32 cellular contexts compared by ENCODE assay signal in genomic region chr7:10577866-10578374, GRCh38.
"Had no signal": no experiment of that assay in that cellular context is flagged by ENCODE, and none has a peak within 500 bp of the region (broad histone marks: within the 10 kb centered on the region; RNA-seq: fewer than 3 reads in every experiment).

No MANE protein-coding gene starts in this region.

- DNase-seq: activated B cell treated with CpG ODN at 0.5 μM for 24 hours; activated CD4-positive, alpha-beta memory T cell treated with anti-CD3 and anti-CD28 coated beads for 36 hours; activated CD4-positive, alpha-beta T cell treated with anti-CD3 and anti-CD28 coated beads for 4 hours; activated CD4-positive, alpha-beta T cell treated with anti-CD3 and anti-CD28 coated beads, Interleukin-2, amount 10 ng/mL, durations not matched to agents 24 days and 14 days; activated CD4-positive, alpha-beta T cell treated with anti-CD3 and anti-CD28 coated beads, Interleukin-2, amount 50 U/mL, for 1 hour; activated CD4-positive, alpha-beta T cell treated with anti-CD3 and anti-CD28 coated beads, Interleukin-2, amount 50 U/mL, for 4 hours; activated CD4-positive, CD25-positive, alpha-beta regulatory T cell treated with anti-CD3 and anti-CD28 coated beads, Interleukin-2, amount 50 U/mL, for 72 hours; activated CD8-positive, alpha-beta memory T cell treated with anti-CD3 and anti-CD28 coated beads, Interleukin-2, amount 50 U/mL, for 4 hours; activated CD8-positive, alpha-beta T cell treated with anti-CD3 and anti-CD28 coated beads for 36 hours; activated effector memory CD4-positive, alpha-beta T cell treated with anti-CD3 and anti-CD28 coated beads, Interleukin-2, amount 50 U/mL, for 16 hours; activated gamma-delta T cell treated with Interleukin-2 at 50 U/mL for 16 hours; activated naive CD4-positive, alpha-beta T cell; activated naive CD4-positive, alpha-beta T cell treated with anti-CD3 and anti-CD28 coated beads for 36 hours; activated naive CD4-positive, alpha-beta T cell treated with anti-CD3 and anti-CD28 coated beads, Interleukin-2, amount 50 U/mL, for 16 hours; activated naive CD8-positive, alpha-beta T cell treated with anti-CD3 and anti-CD28 coated beads for 36 hours; activated T-cell treated with anti-CD3 and anti-CD28 coated beads for 4 hours; activated T-cell treated with anti-CD3 and anti-CD28 coated beads, Interleukin-2, amount 50 U/mL, for 1 hour; activated T-cell treated with anti-CD3 and anti-CD28 coated beads, Interleukin-2, amount 50 U/mL, for 4 hours; activated T-cell treated with anti-CD3 and anti-CD28 coated beads, Interleukin-2, amount 50 U/mL, for 72 hours; adrenal gland; amniotic stem cell; aorta; body of pancreas; brain microvascular endothelial cell; cerebellar nuclear complex; T-helper 1 cell; T-helper 2 cell; T-helper 9 cell had no signal

- H3K9me3 ChIP-seq: adrenal gland, body of pancreas, breast epithelium had no signal

- H3K27ac ChIP-seq: adrenal gland, body of pancreas, brain microvascular endothelial cell, breast epithelium, VCaP had no signal

- H3K36me3 ChIP-seq: adrenal gland, brain microvascular endothelial cell, breast epithelium had no signal

- H3K27me3 ChIP-seq: adrenal gland, body of pancreas, brain microvascular endothelial cell, breast epithelium had no signal

- ATAC-seq: activated CD8-positive, alpha-beta T cell treated with anti-CD3 and anti-CD28 coated beads for 36 hours; activated naive CD4-positive, alpha-beta T cell treated with anti-CD3 and anti-CD28 coated beads, Interleukin-2, amount 50 U/mL, for 72 hours; activated T-cell treated with anti-CD3 and anti-CD28 coated beads, Interleukin-2, amount 50 U/mL, for 4 hours; activated T-cell treated with anti-CD3 and anti-CD28 coated beads, Interleukin-2, amount 50 U/mL, for 72 hours; activated T-helper 17 cell treated with anti-CD3 and anti-CD28 coated beads, Interleukin-2, amount 50 U/mL, for 72 hours; body of pancreas had no signal

- H3K4me1 ChIP-seq: adrenal gland, body of pancreas, breast epithelium had no signal

- H3K4me3 ChIP-seq: adrenal gland, body of pancreas, breast epithelium had no signal
